Comparison of ENCODE assay signal across 15 cellular contexts in the genomic region with DNA sequence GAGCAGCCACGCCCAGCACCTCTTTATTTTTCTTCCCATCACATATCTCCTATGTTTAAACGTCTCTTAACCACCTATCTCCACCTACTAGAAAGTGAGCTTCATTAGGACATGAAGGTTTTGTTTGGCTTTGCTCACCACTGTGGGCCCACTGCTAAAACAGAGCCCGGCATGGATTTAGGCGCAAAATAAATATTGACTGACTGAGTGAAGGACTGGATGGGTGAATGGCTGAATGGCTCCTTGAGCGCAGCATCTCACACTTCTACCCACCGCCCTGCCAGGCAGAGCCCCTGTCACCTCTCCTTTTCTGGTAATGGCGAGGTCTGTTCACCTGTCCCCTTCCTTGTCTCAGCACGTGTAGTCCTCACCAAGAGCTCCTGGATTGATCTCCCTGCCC. TPM values are rescaled to one million over a fixed set of nuclear protein-coding genes. Genes with fewer than 3 reads are reported as not detected.
DNase-seq lines count a peak whose midpoint lies in the region; ATAC-seq and TF ChIP-seq lines count a peak whose summit lies in the region.
"Had no signal": no experiment of that assay in that cellular context is flagged by ENCODE, and none has a peak within 500 bp of the region (broad histone marks: within the 10 kb centered on the region; RNA-seq: fewer than 3 reads in every experiment).

No MANE protein-coding gene starts in this region.

- no peak for ATAC-seq in activated naive CD8-positive, alpha-beta T cell treated with anti-CD3 and anti-CD28 coated beads, Interleukin-2, amount 50 U/mL, for 24 hours
- no peak for ATAC-seq in memory B cell (ENCODE audit: low read depth)
- ATAC-seq: PC-3 had no signal

- peaks cover 2% of the 10 kb centered on the region for H3K36me3 ChIP-seq in brain microvascular endothelial cell (replicated peaks)

- H3K27ac Mint-ChIP-seq in activated naive CD8-positive, alpha-beta T cell treated with anti-CD3 and anti-CD28 coated beads, Interleukin-2, amount 50 U/mL, for 24 hours = peak overlapping the region; percentile 10
- H3K27ac Mint-ChIP-seq in activated naive CD8-positive, alpha-beta T cell treated with anti-CD3 and anti-CD28 coated beads for 36 hours = no peak overlapping the region
- H3K27ac Mint-ChIP-seq in memory B cell = peak overlapping the region; percentile 64
- H3K27ac Mint-ChIP-seq: HFFc6 had no signal

- in situ Hi-C loops in brain microvascular endothelial cell (cut with HindIII; ENCODE audit: low pct_ligation_motif_present, low sequenced_read_pairs) = no loop called here

- no peak overlapping the region for H3K4me3 ChIP-seq in brain microvascular endothelial cell (ENCODE audit: low read depth, low read length)
- H3K4me3 ChIP-seq: MG63 had no signal

- no peak for DNase-seq in activated naive CD8-positive, alpha-beta T cell treated with anti-CD3 and anti-CD28 coated beads, Interleukin-2, amount 50 U/mL, for 24 hours
- DNase-seq in activated naive CD8-positive, alpha-beta T cell treated with anti-CD3 and anti-CD28 coated beads for 36 hours = no peak
- peak; percentile 37 for DNase-seq in NCI-H2029 treated with DMSO at 0.1 percent for 48 hours (lab: John Stamatoyannopoulos, UW)
- no peak for DNase-seq in memory B cell (ENCODE audit: low spot score in 2 of 2)
- DNase-seq in brain microvascular endothelial cell = no peak
- no peak for DNase-seq in activated CD8-positive, alpha-beta memory T cell treated with anti-CD3 and anti-CD28 coated beads for 24 hours
- DNase-seq in DMS79 treated with DMSO at 0.1 percent for 48 hours (lab: John Stamatoyannopoulos, UW) = no peak
- DNase-seq: COR-L47, DMS153, HFFc6, MG63, NCI-H1105, NCI-H1694 treated with DMSO at 0.1 percent for 48 hours, NCI-H82, PC-3 had no signal

- H3K27me3 Mint-ChIP-seq in activated naive CD8-positive, alpha-beta T cell treated with anti-CD3 and anti-CD28 coated beads, Interleukin-2, amount 50 U/mL, for 24 hours = no peaks in the 10 kb centered on the region
- no peaks in the 10 kb centered on the region for H3K27me3 Mint-ChIP-seq in activated naive CD8-positive, alpha-beta T cell treated with anti-CD3 and anti-CD28 coated beads for 36 hours
- no peaks in the 10 kb centered on the region for H3K27me3 Mint-ChIP-seq in memory B cell

- peaks cover 11% of the 10 kb centered on the region for H3K4me1 Mint-ChIP-seq in activated naive CD8-positive, alpha-beta T cell treated with anti-CD3 and anti-CD28 coated beads, Interleukin-2, amount 50 U/mL, for 24 hours
- peaks cover 8% of the 10 kb centered on the region for H3K4me1 Mint-ChIP-seq in activated naive CD8-positive, alpha-beta T cell treated with anti-CD3 and anti-CD28 coated beads for 36 hours
- peaks cover 6% of the 10 kb centered on the region for H3K4me1 Mint-ChIP-seq in memory B cell

- no peak overlapping the region for H3K4me3 Mint-ChIP-seq in activated naive CD8-positive, alpha-beta T cell treated with anti-CD3 and anti-CD28 coated beads, Interleukin-2, amount 50 U/mL, for 24 hours
- H3K4me3 Mint-ChIP-seq in activated naive CD8-positive, alpha-beta T cell treated with anti-CD3 and anti-CD28 coated beads for 36 hours = no peak overlapping the region
- H3K4me3 Mint-ChIP-seq in memory B cell = no peak overlapping the region
- H3K4me3 Mint-ChIP-seq: HFFc6 had no signal

- no peaks in the 10 kb centered on the region for H3K27me3 ChIP-seq in brain microvascular endothelial cell (replicated peaks)
- H3K27me3 ChIP-seq: MG63 had no signal

- no peak overlapping the region for H3K27ac ChIP-seq in brain microvascular endothelial cell

- peaks cover 12% of the 10 kb centered on the region for H3K36me3 Mint-ChIP-seq in activated naive CD8-positive, alpha-beta T cell treated with anti-CD3 and anti-CD28 coated beads, Interleukin-2, amount 50 U/mL, for 24 hours (ENCODE audit: low read depth)
- H3K36me3 Mint-ChIP-seq in activated naive CD8-positive, alpha-beta T cell treated with anti-CD3 and anti-CD28 coated beads for 36 hours = peaks cover 5% of the 10 kb centered on the region
- peaks cover 38% of the 10 kb centered on the region for H3K36me3 Mint-ChIP-seq in memory B cell

- no peak for TF ChIP-seq CTCF in brain microvascular endothelial cell (IDR thresholded peaks at IDR 0.05; ENCODE audit: low read depth, low read length, missing control alignments)

- peaks cover 11% of the 10 kb centered on the region for H3K9me3 Mint-ChIP-seq in activated naive CD8-positive, alpha-beta T cell treated with anti-CD3 and anti-CD28 coated beads, Interleukin-2, amount 50 U/mL, for 24 hours
- H3K9me3 Mint-ChIP-seq in activated naive CD8-positive, alpha-beta T cell treated with anti-CD3 and anti-CD28 coated beads for 36 hours = peaks cover 12% of the 10 kb centered on the region
- peaks cover 1% of the 10 kb centered on the region for H3K9me3 Mint-ChIP-seq in memory B cell

RNA-seq across cellular contexts. Expression of gene CAPG, which starts 10.1 kb away (rescaled TPM):
- total RNA-seq in activated naive CD8-positive, alpha-beta T cell treated with anti-CD3 and anti-CD28 coated beads for 36 hours = 10 to 100 TPM; 18.1 to 19.8 TPM

RNA-seq across cellular contexts. Expression of gene SH2D6, which starts 18.5 kb away (rescaled TPM):
- 1 to 10 TPM in 1 of 2 experiments, under 1 TPM in 1; 0.74 to 1.2 TPM for total RNA-seq in activated naive CD8-positive, alpha-beta T cell treated with anti-CD3 and anti-CD28 coated beads for 36 hours
- total RNA-seq: PC-3 had no signal

RNA-seq across cellular contexts. Expression of gene ELMOD3, which starts 45.5 kb away (rescaled TPM):
- 10 to 100 TPM in 1 of 2 experiments, 1 to 10 TPM in 1; 9.8 to 11.3 TPM for total RNA-seq in activated naive CD8-positive, alpha-beta T cell treated with anti-CD3 and anti-CD28 coated beads for 36 hours

RNA-seq across cellular contexts. Expression of gene RETSAT, which starts 45.7 kb away (rescaled TPM):
- 10 to 100 TPM; 21.5 to 23.3 TPM for total RNA-seq in activated naive CD8-positive, alpha-beta T cell treated with anti-CD3 and anti-CD28 coated beads for 36 hours
